In genomic region chr12:12334710-12335040, GRCh38 we compare ENCODE assay signal across 1 cellular context.
TF ChIP-seq lines count a peak whose summit lies in the region.

No MANE protein-coding gene starts in this region.

TF ChIP-seq in IMR-90, 13 proteins besides CTCF, POLR2A, EP300 and RAD21:
- TF ChIP-seq MXI1 (IDR thresholded peaks at IDR 0.05; ENCODE audit: borderline replicate concordance, low read depth, low read length) (no peak), SMC3 (IDR thresholded peaks at IDR 0.05; ENCODE audit: low read depth, low read length) (no peak)
